Comparison of ENCODE assay signal across 12 cellular contexts in genomic region chr2:111050701-111051376, GRCh38.
A peak's percentile ranks its signal among the peaks of the same experiment; 100 is the strongest.
DNase-seq lines count a peak whose midpoint lies in the region; ATAC-seq and TF ChIP-seq lines count a peak whose summit lies in the region.
"Had no signal": no experiment of that assay in that cellular context is flagged by ENCODE, and none has a peak within 500 bp of the region (broad histone marks: within the 10 kb centered on the region; RNA-seq: fewer than 3 reads in every experiment).

No MANE protein-coding gene starts in this region.

- H3K4me1 Mint-ChIP-seq in activated naive CD8-positive, alpha-beta T cell treated with anti-CD3 and anti-CD28 coated beads, Interleukin-2, amount 10 ng/mL, durations not matched to agents 7 days and 5 days: peaks cover 28% of the 10 kb centered on the region
- H3K4me1 Mint-ChIP-seq in osteocyte (ENCODE audit: unreplicated experiment): no peaks in the 10 kb centered on the region

- H3K27ac Mint-ChIP-seq in activated naive CD8-positive, alpha-beta T cell treated with anti-CD3 and anti-CD28 coated beads, Interleukin-2, amount 10 ng/mL, durations not matched to agents 7 days and 5 days: peak overlapping the region; percentile 14
- no peak overlapping the region for H3K27ac Mint-ChIP-seq in osteocyte (ENCODE audit: unreplicated experiment)
- H3K27ac Mint-ChIP-seq: dendritic cell treated with granulocyte-macrophage colony-stimulating factor and Interleukin-4, amounts not matched to agents 40 ng/mL and 50 ng/mL, for 4 days had no signal

- peaks cover 3% of the 10 kb centered on the region for H3K36me3 Mint-ChIP-seq in activated naive CD8-positive, alpha-beta T cell treated with anti-CD3 and anti-CD28 coated beads, Interleukin-2, amount 10 ng/mL, durations not matched to agents 7 days and 5 days
- no peaks in the 10 kb centered on the region for H3K36me3 Mint-ChIP-seq in osteocyte (ENCODE audit: unreplicated experiment)

- TF ChIP-seq CTCF in osteocyte (IDR thresholded peaks at IDR 0.05): no peak

- POLR2A ChIA-PET in activated naive CD8-positive, alpha-beta T cell treated with anti-CD3 and anti-CD28 coated beads, Interleukin-2, amount 10 ng/mL, durations not matched to agents 7 days and 5 days (lab: Charles Lee): no interaction called here

- H3K27me3 Mint-ChIP-seq in activated naive CD8-positive, alpha-beta T cell treated with anti-CD3 and anti-CD28 coated beads, Interleukin-2, amount 10 ng/mL, durations not matched to agents 7 days and 5 days: peaks cover 8% of the 10 kb centered on the region
- H3K27me3 Mint-ChIP-seq in osteocyte (ENCODE audit: unreplicated experiment): peaks cover 79% of the 10 kb centered on the region

- ATAC-seq in HG02678 (IDR thresholded peaks at IDR 0.05; ENCODE audit: unreplicated experiment) (peak; percentile 28), HG03025 (IDR thresholded peaks at IDR 0.05; ENCODE audit: low FRiP score, unreplicated experiment) (no peak), GM21367 (IDR thresholded peaks at IDR 0.05; ENCODE audit: unreplicated experiment) (no peak)
- ATAC-seq in activated naive CD8-positive, alpha-beta T cell treated with anti-CD3 and anti-CD28 coated beads, Interleukin-2, amount 10 ng/mL, durations not matched to agents 7 days and 5 days (ENCODE audit: low read depth): no peak

- peaks cover 6% of the 10 kb centered on the region for H3K9me3 Mint-ChIP-seq in activated naive CD8-positive, alpha-beta T cell treated with anti-CD3 and anti-CD28 coated beads, Interleukin-2, amount 10 ng/mL, durations not matched to agents 7 days and 5 days
- H3K9me3 Mint-ChIP-seq in osteocyte (ENCODE audit: unreplicated experiment): no peaks in the 10 kb centered on the region

- peak overlapping the region; percentile 23 for H3K4me3 Mint-ChIP-seq in activated naive CD8-positive, alpha-beta T cell treated with anti-CD3 and anti-CD28 coated beads, Interleukin-2, amount 10 ng/mL, durations not matched to agents 7 days and 5 days
- H3K4me3 Mint-ChIP-seq in osteocyte (ENCODE audit: unreplicated experiment): no peak overlapping the region
- H3K4me3 Mint-ChIP-seq: dendritic cell treated with granulocyte-macrophage colony-stimulating factor and Interleukin-4, amounts not matched to agents 40 ng/mL and 50 ng/mL, for 4 days had no signal

- peak; percentile 13 to 16 for DNase-seq in activated CD4-positive, alpha-beta T cell treated with anti-CD3 and anti-CD28 coated beads, Interleukin-2, amount 50 U/mL, for 48 hours
- DNase-seq in activated CD4-positive, alpha-beta T cell treated with anti-CD3 and anti-CD28 coated beads, Interleukin-2, amount 50 U/mL, for 4 hours: no peak
- DNase-seq in activated naive CD8-positive, alpha-beta T cell treated with anti-CD3 and anti-CD28 coated beads, Interleukin-2, amount 10 ng/mL, durations not matched to agents 7 days and 5 days: no peak
- DNase-seq in osteocyte (ENCODE audit: extremely low spot score, unreplicated experiment) (peak; percentile 60), DMS 273 (lab: John Stamatoyannopoulos, UW; ENCODE audit: unreplicated experiment) (no peak)
- DNase-seq: anterior cingulate cortex, NCI-H1417 treated with DMSO at 0.1 percent for 48 hours, NCI-H526 had no signal

Comparison
In these comparisons a context has a peak if more than half of its experiments do, and no peak if none do; other contexts are left out.
1. DNase-seq: peak in activated CD4-positive, alpha-beta T cell treated with anti-CD3 and anti-CD28 coated beads, Interleukin-2, amount 50 U/mL, for 48 hours (2 of 2) and osteocyte (single experiment); none in activated CD4-positive, alpha-beta T cell treated with anti-CD3 and anti-CD28 coated beads, Interleukin-2, amount 50 U/mL, for 4 hours (0 of 2), activated naive CD8-positive, alpha-beta T cell treated with anti-CD3 and anti-CD28 coated beads, Interleukin-2, amount 10 ng/mL, durations not matched to agents 7 days and 5 days (single experiment) and DMS 273 (single experiment).